In genomic region chr12:57063991-57064725, GRCh38 we compare ENCODE assay signal across 8 cellular contexts.
A peak's percentile ranks its signal among the peaks of the same experiment; 100 is the strongest.
DNase-seq lines count a peak whose midpoint lies in the region; ATAC-seq lines count a peak whose summit lies in the region.

No MANE protein-coding gene starts in this region.

- peak overlapping the region in 11 of 21 experiments; percentile 3 to 70 (median 32) for H3K27ac ChIP-seq in skin epidermis

- peak; percentile 58 to 66 for DNase-seq in activated CD4-positive, alpha-beta T cell treated with anti-CD3 and anti-CD28 coated beads for 4 hours
- DNase-seq in NCI-H1105 (lab: John Stamatoyannopoulos, UW) (no peak), GOT3 (lab: John Stamatoyannopoulos, UW) (no peak), NCI-H446 treated with DMSO at 0.1 percent for 48 hours (lab: John Stamatoyannopoulos, UW) (no peak)

- ATAC-seq in GM18870 (IDR thresholded peaks at IDR 0.05; ENCODE audit: unreplicated experiment) (peak; percentile 67), HG03064 (IDR thresholded peaks at IDR 0.05; ENCODE audit: low read depth, unreplicated experiment) (peak; percentile 62), GM19023 (IDR thresholded peaks at IDR 0.05; ENCODE audit: unreplicated experiment) (no peak)

- H3K4me3 ChIP-seq in skin epidermis = no peak overlapping the region

Comparison
In these comparisons a context has a peak if more than half of its experiments do, and no peak if none do; other contexts are left out.
1. DNase-seq: peak in activated CD4-positive, alpha-beta T cell treated with anti-CD3 and anti-CD28 coated beads for 4 hours (2 of 2); none in NCI-H1105 (single experiment), GOT3 (single experiment) and NCI-H446 treated with DMSO at 0.1 percent for 48 hours (single experiment).